8 cellular contexts compared by ENCODE assay signal in genomic region chr1:201649776-201650607, GRCh38.
DNase-seq lines count a peak whose midpoint lies in the region; ATAC-seq and TF ChIP-seq lines count a peak whose summit lies in the region.

No MANE protein-coding gene starts in this region.

- DNase-seq in Caco-2 (peak; percentile 67 to 72), NCI-H146 (lab: John Stamatoyannopoulos, UW) (peak; percentile 84), astrocyte of the cerebellum (ENCODE audit: low read depth) (no peak), hepatic stellate cell (ENCODE audit: low spot score) (peak; percentile 64), GM13976 (ENCODE audit: low spot score) (no peak)

- TF ChIP-seq CTCF in Caco-2 (IDR thresholded peaks at IDR 0.05; ENCODE audit: insufficient read depth in 1 of 2, low read depth in 1 of 2, low read length in 1 of 2, severe bottlenecking in 1 of 2, unreplicated experiment in 1 of 2), result no peak
- no peak for TF ChIP-seq CTCF in astrocyte of the cerebellum (IDR thresholded peaks at IDR 0.05; ENCODE audit: low read depth, low read length, missing control alignments)
- no peak for TF ChIP-seq CTCF in GM13976 (IDR thresholded peaks at IDR 0.05; ENCODE audit: borderline replicate concordance, control extremely low read depth, extremely low read depth, insufficient read depth, missing control alignments)

- H3K27ac ChIP-seq in rectal smooth muscle tissue (ENCODE audit: low read depth, low read length), result peak overlapping the region; percentile 59

- H3K9ac ChIP-seq in rectal smooth muscle tissue (ENCODE audit: low read length), result peak overlapping the region; percentile 54

- peak overlapping the region; percentile 29 for H3K4me3 ChIP-seq in Caco-2 (ENCODE audit: low read depth, low read length)
- peak overlapping the region; percentile 56 for H3K4me3 ChIP-seq in astrocyte of the cerebellum (ENCODE audit: low read depth, low read length)
- H3K4me3 ChIP-seq in rectal smooth muscle tissue (ENCODE audit: low read length), result peak overlapping the region; percentile 45

- no peaks in the 10 kb centered on the region for H3K36me3 ChIP-seq in Caco-2 (ENCODE audit: control insufficient read depth, insufficient read depth, low read length)
- H3K36me3 ChIP-seq in rectal smooth muscle tissue (ENCODE audit: control insufficient read depth, insufficient read depth, low read length), result no peaks in the 10 kb centered on the region

- H3K4me1 Mint-ChIP-seq in Caco-2 (ENCODE audit: low read depth, unreplicated experiment), result no peaks in the 10 kb centered on the region

- in situ Hi-C loops in astrocyte of the cerebellum (cut with HindIII; ENCODE audit: low sequenced_read_pairs), result no loop called here
- in situ Hi-C loops in GM13976 (cut with MboI; ENCODE audit: low sequenced_read_pairs, unreplicated experiment), result no loop called here

- no TSS peak for BruUV-seq in Caco-2 (replicated peaks; lab: Mats Ljungman, UMichigan)

- H3K36me3 Mint-ChIP-seq in Caco-2 (ENCODE audit: insufficient read depth, unreplicated experiment), result no peaks in the 10 kb centered on the region

- ATAC-seq in GM18519 (IDR thresholded peaks at IDR 0.05; ENCODE audit: low FRiP score, unreplicated experiment) (no peak), HG02884 (IDR thresholded peaks at IDR 0.05; ENCODE audit: unreplicated experiment) (no peak)

- H3K27me3 ChIP-seq in Caco-2 (replicated peaks; ENCODE audit: control insufficient read depth, insufficient read depth, low read length) (peaks cover 9% of the 10 kb centered on the region), rectal smooth muscle tissue (ENCODE audit: control insufficient read depth, insufficient read depth, low read length) (peaks cover 2% of the 10 kb centered on the region)

- H3K9me3 ChIP-seq in Caco-2, result no peaks in the 10 kb centered on the region

- intact Hi-C loops in Caco-2 (cut with micrococcal nuclease; ENCODE audit: unreplicated experiment), result no loop called here

- CTCF ChIA-PET in Caco-2 (lab: Charles Lee), result interaction anchor here (0.7 to 1.3 kb wide), 3 partner anchors 10 to 143 kb away, joined by 3 to 5 read pairs (median 4); no protein-coding TSS in a partner anchor

- H3K4me1 ChIP-seq in Caco-2, result peaks cover 8% of the 10 kb centered on the region
- peaks cover 8% of the 10 kb centered on the region for H3K4me1 ChIP-seq in rectal smooth muscle tissue (ENCODE audit: control insufficient read depth, insufficient read depth, low read length)

- no peaks in the 10 kb centered on the region for H3K9me3 Mint-ChIP-seq in Caco-2 (ENCODE audit: unreplicated experiment)

- H3K27ac Mint-ChIP-seq in Caco-2 (ENCODE audit: unreplicated experiment), result no peak overlapping the region

- H3K27me3 Mint-ChIP-seq in Caco-2 (ENCODE audit: insufficient read depth, unreplicated experiment), result peaks cover 24% of the 10 kb centered on the region

- peak overlapping the region; percentile 74 for H3K4me3 Mint-ChIP-seq in Caco-2 (ENCODE audit: unreplicated experiment)

- POLR2A ChIA-PET in Caco-2 (lab: Charles Lee), result no interaction called here

Comparison
In these comparisons a context has a peak if more than half of its experiments do, and no peak if none do; other contexts are left out.
1. DNase-seq: peak in Caco-2 (2 of 2), NCI-H146 (single experiment) and hepatic stellate cell (single experiment); none in astrocyte of the cerebellum (single experiment) and GM13976 (single experiment).
2. Peak in every context shown above with its lines, with median percentiles within 50 percentile points of each other: H3K4me3 ChIP-seq.